ENCODE assay signal across 19 cellular contexts in genomic region chr4:30821275-30821674, GRCh38.
DNase-seq lines count a peak whose midpoint lies in the region; ATAC-seq and TF ChIP-seq lines count a peak whose summit lies in the region.
"Had no signal": no experiment of that assay in that cellular context is flagged by ENCODE, and none has a peak within 500 bp of the region (broad histone marks: within the 10 kb centered on the region; RNA-seq: fewer than 3 reads in every experiment).

No MANE protein-coding gene starts in this region.

- no peaks in the 10 kb centered on the region for H3K27me3 ChIP-seq in SK-N-SH (ENCODE audit: insufficient read depth)

- TF ChIP-seq RAD21 in SK-N-SH (IDR thresholded peaks at IDR 0.05; ENCODE audit: low read length), result no peak

- no peak overlapping the region for H3K9ac ChIP-seq in SK-N-SH

- no peak overlapping the region for H2AFZ ChIP-seq in SK-N-SH (ENCODE audit: low read depth)

- H3K9me3 ChIP-seq in SK-N-SH (no peaks in the 10 kb centered on the region), mesodermal cell (ENCODE audit: control insufficient read depth, low read length) (no peaks in the 10 kb centered on the region)

- ATAC-seq in SK-N-SH treated with all-trans-retinoic acid at 6 μM for 48 hours (no peak), HG03139 (IDR thresholded peaks at IDR 0.05; ENCODE audit: unreplicated experiment) (no peak), HG03095 (IDR thresholded peaks at IDR 0.05; ENCODE audit: unreplicated experiment) (no peak)
- ATAC-seq in activated naive CD4-positive, alpha-beta T cell treated with anti-CD3 and anti-CD28 coated beads, Interleukin-2, amount 50 U/mL, for 72 hours, result no peak

- H3K4me3 ChIP-seq in SK-N-SH (ENCODE audit: low read depth in 2 of 2, low read length in 1 of 2), result no peak overlapping the region
- H3K4me3 ChIP-seq in mesodermal cell (ENCODE audit: extremely low read depth, insufficient read depth, low read length, poor library complexity, severe bottlenecking), result no peak overlapping the region

- 0 out of 2 replicates have a peak overlapping the region, but pooled peaks have one; percentile 50 for H3K4me2 ChIP-seq in SK-N-SH

- TF ChIP-seq CTCF in SK-N-SH (IDR thresholded peaks at IDR 0.05), result no peak

- H3K36me3 Mint-ChIP-seq in activated naive CD4-positive, alpha-beta T cell treated with anti-CD3 and anti-CD28 coated beads, Interleukin-2, amount 50 U/mL, for 72 hours, result no peaks in the 10 kb centered on the region

- H3K27ac ChIP-seq in SK-N-SH (ENCODE audit: low read depth in 2 of 2, low read length in 1 of 2), result peak overlapping the region; percentile 1 to 53; a peak in 2 of 4 replicates
- peak overlapping the region; percentile 57 for H3K27ac ChIP-seq in mesodermal cell (ENCODE audit: low read depth, low read length, severe bottlenecking)
- H3K27ac ChIP-seq: 22Rv1 had no signal

- 68% methylated on average over 4 of the region's 4 CpGs for WGBS in SK-N-SH (ENCODE audit: low lambda C conversion rate)
- 93 to 100% methylated on average over 1 to 2 of the region's 4 CpGs for WGBS in mesodermal cell (ENCODE audit: insufficient coverage in 2 of 2), 2 experiments

- no peaks in the 10 kb centered on the region for H3K9me2 ChIP-seq in SK-N-SH

- TF ChIP-seq EP300 in SK-N-SH (IDR thresholded peaks at IDR 0.05; ENCODE audit: borderline replicate concordance in 1 of 2, low read depth in 1 of 2, low read length in 1 of 2), result no peak

- H3K36me3 ChIP-seq in SK-N-SH (replicated peaks in 1 of 2; ENCODE audit: control insufficient read depth in 1 of 2, insufficient read depth in 2 of 2, low read length in 1 of 2) (no peaks in the 10 kb centered on the region), mesodermal cell (ENCODE audit: control insufficient read depth, insufficient read depth, low read length) (no peaks in the 10 kb centered on the region)

- H4K20me1 ChIP-seq in SK-N-SH (ENCODE audit: insufficient read depth), result no peaks in the 10 kb centered on the region

- H3K4me1 ChIP-seq in SK-N-SH (ENCODE audit: control insufficient read depth in 1 of 2, insufficient read depth in 2 of 2, low read depth in 1 of 2, low read length in 1 of 2), result peaks cover 9 to 13% of the 10 kb centered on the region in 2 experiments; a peak in 3 of 4 replicates
- H3K4me1 ChIP-seq in mesodermal cell (ENCODE audit: control insufficient read depth, insufficient read depth, low read length, poor library complexity, severe bottlenecking), result peaks cover 25% of the 10 kb centered on the region

- H3K9me3 Mint-ChIP-seq in activated naive CD4-positive, alpha-beta T cell treated with anti-CD3 and anti-CD28 coated beads, Interleukin-2, amount 50 U/mL, for 72 hours, result peaks cover 18 to 21% of the 10 kb centered on the region in 2 donors

- no peaks in the 10 kb centered on the region for H3F3A ChIP-seq in SK-N-SH (replicated peaks; ENCODE audit: insufficient read depth)

- POLR2A ChIA-PET in SK-N-SH (lab: Yijun Ruan, JAX), result no interaction called here

- CTCF ChIA-PET in SK-N-SH (lab: Yijun Ruan, JAX), result interaction anchor here (1.0 kb wide), 1 partner anchor 8 kb away, joined by 3 read pairs; no protein-coding TSS in a partner anchor

- no peak overlapping the region for H3K27ac Mint-ChIP-seq in activated naive CD4-positive, alpha-beta T cell treated with anti-CD3 and anti-CD28 coated beads, Interleukin-2, amount 50 U/mL, for 72 hours

- no peak for DNase-seq in SK-N-SH
- peak; percentile 37 for DNase-seq in amniotic epithelial cell (ENCODE audit: low read depth)
- DNase-seq in GM19238 (ENCODE audit: insufficient read length, low spot score), result no peak
- no peak for DNase-seq in activated naive CD4-positive, alpha-beta T cell treated with anti-CD3 and anti-CD28 coated beads, Interleukin-2, amount 50 U/mL, for 72 hours (ENCODE audit: low spot score in 2 of 2)
- DNase-seq: ACHN, Calu3, DMS79 treated with DMSO at 0.1 percent for 48 hours, GF-D8, NCI-H1048, NCI-H1417, NCI-H1694 treated with DMSO at 0.1 percent for 48 hours, NCI-H2081, NCI-H2227 treated with DMSO at 0.1 percent for 48 hours, NCI-H69 had no signal

- H3K79me2 ChIP-seq in SK-N-SH (ENCODE audit: insufficient read depth), result no peaks in the 10 kb centered on the region

TF ChIP-seq in SK-N-SH, 30 proteins besides CTCF, POLR2A, EP300 and RAD21:
- TF ChIP-seq YY1 (IDR thresholded peaks at IDR 0.05; ENCODE audit: low read depth), result no peak
- no peak for TF ChIP-seq RXRA (IDR thresholded peaks at IDR 0.05; ENCODE audit: borderline replicate concordance, low read depth)
- TF ChIP-seq ZBTB33 (IDR thresholded peaks at IDR 0.05; ENCODE audit: borderline replicate concordance, low read depth), result no peak
- no peak for TF ChIP-seq NFIC (IDR thresholded peaks at IDR 0.05; ENCODE audit: borderline replicate concordance)
- no peak for TF ChIP-seq SIN3A (IDR thresholded peaks at IDR 0.05; ENCODE audit: borderline replicate concordance, low read depth, low read length)
- no peak for TF ChIP-seq RFX5 (IDR thresholded peaks at IDR 0.05; ENCODE audit: low read length)
- TF ChIP-seq MXI1 (IDR thresholded peaks at IDR 0.05; ENCODE audit: low read depth, low read length), result no peak
- TF ChIP-seq POLR2AphosphoS5 (IDR thresholded peaks at IDR 0.05; ENCODE audit: low read depth, low read length), result no peak
- TF ChIP-seq RCOR1 (IDR thresholded peaks at IDR 0.05; ENCODE audit: low read length), result no peak
- TF ChIP-seq TEAD4 (IDR thresholded peaks at IDR 0.05; ENCODE audit: borderline replicate concordance, insufficient read depth), result no peak
- TF ChIP-seq FOXM1 (IDR thresholded peaks at IDR 0.05; ENCODE audit: low read depth), result no peak
- TF ChIP-seq FOXJ3 (CRISPR knock-in tag; IDR thresholded peaks at IDR 0.05), result no peak
TF ChIP-seq in SK-N-SH: peak in this region for 0.

TF ChIP-seq in SK-N-SH treated with all-trans-retinoic acid at 6 μM for 48 hours, 23 proteins besides CTCF, POLR2A, EP300 and RAD21:
- TF ChIP-seq TSHZ2 (CRISPR knock-in tag; IDR thresholded peaks at IDR 0.05), result no peak
- no peak for TF ChIP-seq CREB5 (CRISPR knock-in tag; IDR thresholded peaks at IDR 0.05; ENCODE audit: low read depth)
- TF ChIP-seq CSDC2 (CRISPR knock-in tag; IDR thresholded peaks at IDR 0.05), result no peak
- no peak for TF ChIP-seq CSRNP3 (CRISPR knock-in tag; IDR thresholded peaks at IDR 0.05)
